ENCODE assay signal across 11 cellular contexts in genomic region chr6:83086751-83087150, GRCh38. TPM values are rescaled to one million over a fixed set of nuclear protein-coding genes. Genes with fewer than 3 reads are reported as not detected.
DNase-seq lines count a peak whose midpoint lies in the region; ATAC-seq, FAIRE-seq and TF ChIP-seq lines count a peak whose summit lies in the region.
"Had no signal": no experiment of that assay in that cellular context is flagged by ENCODE, and none has a peak within 500 bp of the region (broad histone marks: within the 10 kb centered on the region; RNA-seq: fewer than 3 reads in every experiment).

No MANE protein-coding gene starts in this region.

- peaks cover 5% of the 10 kb centered on the region for H3K79me2 ChIP-seq in GM12878 (ENCODE audit: control insufficient read depth, insufficient read depth, low read length)

- in situ Hi-C loops in GM12878 (cut with MboI): no loop called here

- peak; percentile 36 for TF ChIP-seq POLR2A in GM18526 (IDR thresholded peaks at IDR 0.05; ENCODE audit: extremely low read depth, insufficient read length)
- peak; percentile 41; the same call in 1 of the 2 replicates for TF ChIP-seq POLR2A in GM12878 (IDR thresholded peaks at IDR 0.05; ENCODE audit: low read depth, low read length)
- TF ChIP-seq POLR2A in Peyer's patch (IDR thresholded peaks at IDR 0.05): no peak

- peaks cover 2% of the 10 kb centered on the region for H3K36me3 Mint-ChIP-seq in chondrocyte (ENCODE audit: low read depth)

- peak; percentile 84 for FAIRE-seq in GM12878 (lab: Jason Lieb, UNC)
- FAIRE-seq: urothelium cell line had no signal

- CTCF ChIA-PET in GM12878 (lab: Yijun Ruan, JAX): interaction anchor here (1.2 to 5.4 kb wide), 2 partner anchors 18 to 26 kb away, joined by 3 to 105 read pairs; partner anchors contain the start of genes DOP1A and UBE3D

- H3K27ac ChIP-seq in GM12878 (ENCODE audit: control insufficient read depth, insufficient read depth): peak overlapping the region; percentile 83
- H3K27ac ChIP-seq in Peyer's patch: no peak overlapping the region
- H3K27ac ChIP-seq in coronary artery: no peak overlapping the region
- H3K27ac ChIP-seq: VCaP had no signal

- TF ChIP-seq RAD21 in GM12878 (IDR thresholded peaks at IDR 0.05; ENCODE audit: insufficient read depth, low read depth, low read length): no peak

- RAD21 ChIA-PET in GM12878 (lab: Charles Lee; ENCODE audit: unreplicated experiment): interaction anchor here (1.2 to 3.9 kb wide), 3 partner anchors 15 to 20 kb away, joined by 5 to 34 read pairs (median 9); partner anchors contain the start of genes DOP1A and UBE3D

- peak overlapping the region; percentile 46 for H3K4me2 ChIP-seq in GM12878 (ENCODE audit: control insufficient read depth, insufficient read depth)

- no peaks in the 10 kb centered on the region for H3K27me3 Mint-ChIP-seq in chondrocyte (ENCODE audit: low read depth)

- no peaks in the 10 kb centered on the region for H4K20me1 ChIP-seq in GM12878 (ENCODE audit: control insufficient read depth, insufficient read depth)

- peak; percentile 99 for ATAC-seq in GM19467 (IDR thresholded peaks at IDR 0.05; ENCODE audit: unreplicated experiment)
- peak; percentile 95 for ATAC-seq in HG03060 (IDR thresholded peaks at IDR 0.05; ENCODE audit: low read depth, unreplicated experiment)
- peak; percentile 96 for ATAC-seq in GM12878

- H3K4me1 ChIP-seq in GM12878 (ENCODE audit: control insufficient read depth, insufficient read depth, low read length): no peaks in the 10 kb centered on the region
- no peaks in the 10 kb centered on the region for H3K4me1 ChIP-seq in Peyer's patch

- H3K36me3 ChIP-seq in GM12878 (ENCODE audit: control insufficient read depth in 2 of 2, insufficient read depth in 2 of 2, low read length in 1 of 2) (no peaks in the 10 kb centered on the region), Peyer's patch (no peaks in the 10 kb centered on the region)

- SMC1A ChIA-PET in GM12878 (lab: Charles Lee; ENCODE audit: uncharacterized antibody, unreplicated experiment): interaction anchor here (1.2 to 7.7 kb wide), 6 partner anchors 9 to 129 kb away, joined by 3 to 135 read pairs (median 4); partner anchors contain the start of genes DOP1A and UBE3D

- POLR2A ChIA-PET in GM12878 (lab: Charles Lee): interaction anchor here (0.9 to 1.3 kb wide), 4 partner anchors 9 to 446 kb away, joined by 3 to 4 read pairs (median 3); partner anchors contain the start of gene DOP1A

- H3K4me3 Mint-ChIP-seq in chondrocyte (ENCODE audit: unreplicated experiment): no peak overlapping the region

- TF ChIP-seq EP300 in GM12878 (IDR thresholded peaks at IDR 0.05; ENCODE audit: borderline replicate concordance in 1 of 2, control insufficient read depth in 1 of 2, low read depth in 2 of 2, low read length in 2 of 2): no peak

- no peak overlapping the region for H3K27ac Mint-ChIP-seq in chondrocyte (ENCODE audit: unreplicated experiment)

- H3K27me3 ChIP-seq in GM12878 (replicated peaks in 1 of 2; ENCODE audit: control insufficient read depth in 2 of 2, insufficient read depth in 2 of 2, low read length in 1 of 2): no peaks in the 10 kb centered on the region
- no peaks in the 10 kb centered on the region for H3K27me3 ChIP-seq in Peyer's patch

- intact Hi-C loops in GM12878 (cut with micrococcal nuclease; ENCODE audit: unreplicated experiment): loop anchor here (2.0 to 5.0 kb wide), 2 partner anchors 16 to 106 kb away; partner anchors contain the start of genes PGM3 and RWDD2A

- DNase-seq in GM12878 (ENCODE audit: low read depth, low spot score): peak; percentile 51
- no peak for DNase-seq in chondrocyte (ENCODE audit: low spot score)
- DNase-seq in foreskin melanocyte: no peak
- DNase-seq in Peyer's patch: no peak
- DNase-seq in coronary artery (ENCODE audit: low spot score): no peak
- DNase-seq: DMS53 had no signal

- peaks cover under 1% of the 10 kb centered on the region for H3K4me1 Mint-ChIP-seq in chondrocyte (ENCODE audit: low read depth)

- WGBS in GM12878 (ENCODE audit: insufficient coverage, insufficient replicate concordance, low lambda C conversion rate, missing lambda C conversion rate): 0% methylated on average over 2 of the region's 2 CpGs

- peaks cover 3% of the 10 kb centered on the region for H3K9me3 Mint-ChIP-seq in chondrocyte (ENCODE audit: low read depth)

- peak overlapping the region; percentile 65 for H2AFZ ChIP-seq in GM12878 (ENCODE audit: control insufficient read depth, low read depth, low read length)

- H3K4me3 ChIP-seq in GM12878: peak overlapping the region; percentile 72
- no peak overlapping the region for H3K4me3 ChIP-seq in Peyer's patch
- no peak overlapping the region for H3K4me3 ChIP-seq in coronary artery

- H3K9ac ChIP-seq in GM12878 (ENCODE audit: control insufficient read depth, insufficient read depth, low read length): peak overlapping the region; percentile 36

- no peak for TF ChIP-seq CTCF in GM12878 (IDR thresholded peaks at IDR 0.05 in 2 of 3, conservative IDR thresholded peaks at IDR 0.05 in 1 of 3; ENCODE audit: control insufficient read depth in 2 of 3, extremely low read depth in 1 of 3, insufficient read depth in 1 of 3, low read depth in 3 of 3, low read length in 3 of 3)
- no peak for TF ChIP-seq CTCF in chondrocyte (IDR thresholded peaks at IDR 0.05)
- no peak for TF ChIP-seq CTCF in Peyer's patch (IDR thresholded peaks at IDR 0.05)
- no peak for TF ChIP-seq CTCF in coronary artery (IDR thresholded peaks at IDR 0.05)

- H3K9me3 ChIP-seq in GM12878 (replicated peaks; ENCODE audit: control insufficient read depth, insufficient read depth, low read length) (no peaks in the 10 kb centered on the region; the same call in 2 of the 3 replicates), Peyer's patch (no peaks in the 10 kb centered on the region)

- BruUV-seq in GM12878 (replicated peaks; lab: Mats Ljungman, UMichigan): no TSS peak

TF ChIP-seq in GM12878, 131 proteins besides CTCF, POLR2A, EP300 and RAD21 (continues in another document):
- TF ChIP-seq FOXM1 (IDR thresholded peaks at IDR 0.05; ENCODE audit: low read depth, low read length): no peak
- TF ChIP-seq PBX3 (IDR thresholded peaks at IDR 0.05; ENCODE audit: insufficient replicate concordance, low read depth, low read length): no peak
- TF ChIP-seq IRF4 (IDR thresholded peaks at IDR 0.05; ENCODE audit: low read depth, low read length): no peak
- no peak for TF ChIP-seq GATAD2B (conservative IDR thresholded peaks at IDR 0.05; ENCODE audit: low read depth)

RNA-seq across cellular contexts. Expression of gene DOP1A, which starts 19.3 kb away (rescaled TPM):
- 104 and 114 TPM in 2 replicates for total RNA-seq in GM12878 (2013; cell fraction: nucleolus; rRNA removed)
- total RNA-seq in GM12878 (2014; rRNA removed) (22.9 and 26.0 TPM in 2 replicates), GM12878 (2014; rRNA removed; fragmentation: Illumina TruSeq; extraction: Trizol) (19.9 and 21.8 TPM in 2 replicates), GM12878 (2021) (12.2 and 14.5 TPM in 2 replicates), chondrocyte (17.8 to 25.1 TPM (median 19.0 TPM) in 3 replicates), Peyer's patch (10 to 100 TPM; 52.5 to 59.9 (median 58.0) TPM)
- 6.2 TPM for polyA plus RNA-seq in GM12878 (2011; ENCODE audit: low read depth)
- polyA plus RNA-seq in GM12878 (2011; rRNA removed) (21.3 and 23.4 TPM in 2 replicates), GM12878 (2014; fragmentation: Illumina TruSeq; extraction: Trizol) (14.4 TPM in 2 replicates), GM12878 (2014; fragmentation: Nextera tagmentation; extraction: Ambion mirVana) (1 to 10 TPM; 1.9 to 2.9 TPM), GM12878 (2014; rRNA removed) (8.4 and 9.5 TPM in 2 replicates), GM12878 (2016; fragmentation: Nextera tagmentation; extraction: Ambion mirVana) (1 to 10 TPM; 3.9 to 4.7 TPM)
- polyA plus RNA-seq in GM12878 (2011; cell fraction: cytosol; rRNA removed): 7.8 and 7.9 TPM in 2 replicates
- polyA plus RNA-seq in GM12878 (2011; cell fraction: nucleus; rRNA removed): 39.2 and 44.7 TPM in 2 replicates
- polyA plus RNA-seq in GM12878 (2012): 5.3 and 8.7 TPM in 2 replicates
- 43.7 and 45.1 TPM in 2 replicates for polyA minus RNA-seq in GM12878 (2011; rRNA and poly(A)+ RNA removed)
- 9.1 and 18.1 TPM in 2 replicates for polyA minus RNA-seq in GM12878 (2011; cell fraction: cytosol; rRNA and poly(A)+ RNA removed)
- 36.4 and 47.1 TPM in 2 replicates for polyA minus RNA-seq in GM12878 (2011; cell fraction: nucleus; rRNA and poly(A)+ RNA removed)

RNA-seq across cellular contexts. Expression of gene UBE3D, which starts 21.1 kb away (rescaled TPM):
- 55.4 and 58.6 TPM in 2 replicates for total RNA-seq in GM12878 (2013; cell fraction: nucleolus; rRNA removed)
- total RNA-seq in GM12878 (2014; rRNA removed) (9.0 TPM in 2 replicates), GM12878 (2014; rRNA removed; fragmentation: Illumina TruSeq; extraction: Trizol) (7.5 and 8.3 TPM in 2 replicates), GM12878 (2021) (5.6 and 6.2 TPM in 2 replicates), chondrocyte (2.5 to 3.4 TPM (median 3.0 TPM) in 3 replicates), Peyer's patch (10 to 100 TPM in 2 of 4 donors, 1 to 10 TPM in 2; 4.0 to 13.2 (median 9.5) TPM)
- polyA plus RNA-seq in GM12878 (2011; ENCODE audit: low read depth): 2.5 TPM
- polyA plus RNA-seq in GM12878 (2011; rRNA removed) (8.4 and 11.0 TPM in 2 replicates), GM12878 (2014; fragmentation: Illumina TruSeq; extraction: Trizol) (4.3 and 5.6 TPM in 2 replicates), GM12878 (2014; fragmentation: Nextera tagmentation; extraction: Ambion mirVana) (1 to 10 TPM; 5.8 to 7.5 TPM), GM12878 (2014; rRNA removed) (4.4 and 5.1 TPM in 2 replicates), GM12878 (2016; fragmentation: Nextera tagmentation; extraction: Ambion mirVana) (1 to 10 TPM; 7.9 to 8.5 TPM)
- polyA plus RNA-seq in GM12878 (2011; cell fraction: cytosol; rRNA removed): 4.1 and 4.4 TPM in 2 replicates
- polyA plus RNA-seq in GM12878 (2011; cell fraction: nucleus; rRNA removed): 7.2 and 7.5 TPM in 2 replicates
- polyA plus RNA-seq in GM12878 (2012): 2.5 and 2.7 TPM in 2 replicates
- 8.3 and 9.6 TPM in 2 replicates for polyA minus RNA-seq in GM12878 (2011; rRNA and poly(A)+ RNA removed)
- 3.1 and 3.7 TPM in 2 replicates for polyA minus RNA-seq in GM12878 (2011; cell fraction: cytosol; rRNA and poly(A)+ RNA removed)
- polyA minus RNA-seq in GM12878 (2011; cell fraction: nucleus; rRNA and poly(A)+ RNA removed): 15.5 and 27.9 TPM in 2 replicates

Comparison
In these comparisons a context has a peak if more than half of its experiments do, and no peak if none do; other contexts are left out.
1. POLR2A ChIP-seq: peak in GM18526 (single experiment) and GM12878 (single experiment); none in Peyer's patch (0 of 2).
2. Peak in every context shown above with its lines, with median percentiles within 50 percentile points of each other: ATAC-seq.